ENCODE assay signal across 26 cellular contexts in the genomic region with DNA sequence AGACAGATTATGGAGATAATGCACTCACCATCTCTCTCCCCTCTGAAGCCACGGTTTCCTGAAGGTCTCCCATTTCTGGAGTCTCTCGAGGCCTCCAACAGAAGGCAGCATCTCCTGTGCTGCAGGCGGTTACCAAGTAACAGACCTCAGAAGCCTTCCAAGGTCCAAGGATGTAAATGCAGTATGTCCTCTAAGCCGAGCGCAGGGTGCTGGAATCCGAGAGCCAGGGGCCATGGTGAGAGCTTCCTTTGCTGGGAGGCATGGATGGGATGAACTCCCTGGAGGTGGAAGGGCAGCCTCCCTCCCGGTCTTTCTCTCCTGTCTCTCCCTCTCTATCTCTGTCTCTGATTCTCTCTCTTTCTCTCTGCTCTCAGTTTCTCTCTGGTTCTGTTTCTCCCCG.
DNase-seq lines count a peak whose midpoint lies in the region; TF ChIP-seq lines count a peak whose summit lies in the region.
"Had no signal": no experiment of that assay in that cellular context is flagged by ENCODE, and none has a peak within 500 bp of the region (broad histone marks: within the 10 kb centered on the region; RNA-seq: fewer than 3 reads in every experiment).

No MANE protein-coding gene starts in this region.

- H3K9ac ChIP-seq in SK-N-MC (ENCODE audit: insufficient read length) (no peak overlapping the region), neural progenitor cell (no peak overlapping the region)
- H3K9ac ChIP-seq: GM23248 had no signal

- H3K4me3 Mint-ChIP-seq in glutamatergic neuron (ENCODE audit: unreplicated experiment): peak overlapping the region; percentile 77
- no peak overlapping the region for H3K4me3 Mint-ChIP-seq in neural progenitor cell
- H3K4me3 Mint-ChIP-seq: CD8-positive, alpha-beta memory T cell had no signal

- no peak for TF ChIP-seq POLR2A in uterus (IDR thresholded peaks at IDR 0.05)

- H3K4me1 Mint-ChIP-seq in glutamatergic neuron (ENCODE audit: low read depth, unreplicated experiment) (peaks cover 56% of the 10 kb centered on the region), neural progenitor cell (peaks cover 9% of the 10 kb centered on the region)

- H3K27ac ChIP-seq in SK-N-MC (peak overlapping the region; percentile 25; the same call in 1 of the 2 replicates), neural progenitor cell (no peak overlapping the region), uterus (no peak overlapping the region)
- H3K27ac ChIP-seq: 22Rv1, C4-2B, GM23248, RWPE1 had no signal

- H3K27me3 Mint-ChIP-seq in glutamatergic neuron (ENCODE audit: unreplicated experiment): peaks cover 13% of the 10 kb centered on the region
- H3K27me3 Mint-ChIP-seq in neural progenitor cell (ENCODE audit: insufficient read depth, low read depth): no peaks in the 10 kb centered on the region

- peak; percentile 22 for DNase-seq in NCI-H2171 treated with DMSO at 0.1 percent for 48 hours (lab: John Stamatoyannopoulos, UW)
- no peak for DNase-seq in NCI-H2171 (lab: John Stamatoyannopoulos, UW)
- DNase-seq in SK-N-MC (ENCODE audit: low read depth, low spot score): no peak
- no peak for DNase-seq in glutamatergic neuron
- DNase-seq in neural progenitor cell (ENCODE audit: low spot score): peak; percentile 6
- no peak for DNase-seq in HCEC 1CT
- no peak for DNase-seq in uterus
- DNase-seq in iPS-NIHi11 (ENCODE audit: low spot score): no peak
- DNase-seq: ACHN; Calu3; CD8-positive, alpha-beta memory T cell; DMS153; GM23248; Kasumi-1; MG63; NCI-H1417; NCI-H1694 treated with DMSO at 0.1 percent for 48 hours; NCI-H2107; NCI-H226; NCI-H524; NCI-H774; NK-92 treated with Interleukin-12 subunit alpha and Interleukin-12 subunit beta, amount 100 ng/mL, for 24 hours; SHP77 treated with DMSO at 0.1 percent for 48 hours had no signal

- H4K20me1 ChIP-seq in neural progenitor cell (ENCODE audit: low read depth): no peaks in the 10 kb centered on the region

- H3K27ac Mint-ChIP-seq in glutamatergic neuron (ENCODE audit: unreplicated experiment) (peak overlapping the region; percentile 54), neural progenitor cell (no peak overlapping the region)

- no peaks in the 10 kb centered on the region for H3K79me2 ChIP-seq in neural progenitor cell (ENCODE audit: low read depth)

- intact Hi-C loops in uterus (cut with DNase I; ENCODE audit: low total_unique reads): no loop called here

- peaks cover 22% of the 10 kb centered on the region for H3K4me1 ChIP-seq in neural progenitor cell
- no peaks in the 10 kb centered on the region for H3K4me1 ChIP-seq in uterus

- no peaks in the 10 kb centered on the region for H3K36me3 Mint-ChIP-seq in glutamatergic neuron (ENCODE audit: unreplicated experiment)
- H3K36me3 Mint-ChIP-seq in neural progenitor cell: no peaks in the 10 kb centered on the region
- H3K36me3 Mint-ChIP-seq: CD8-positive, alpha-beta memory T cell had no signal

- H3K9me3 Mint-ChIP-seq in glutamatergic neuron (ENCODE audit: unreplicated experiment): peaks cover 14% of the 10 kb centered on the region
- H3K9me3 Mint-ChIP-seq in neural progenitor cell: peaks cover 5% of the 10 kb centered on the region
- H3K9me3 Mint-ChIP-seq: CD8-positive, alpha-beta memory T cell had no signal

- H3K27me3 ChIP-seq in neural progenitor cell (no peaks in the 10 kb centered on the region), uterus (no peaks in the 10 kb centered on the region)
- H3K27me3 ChIP-seq: MG63 had no signal

- no peak for TF ChIP-seq CTCF in glutamatergic neuron (IDR thresholded peaks at IDR 0.05; ENCODE audit: partially characterized antibody, unreplicated experiment)
- no peak for TF ChIP-seq CTCF in neural progenitor cell (IDR thresholded peaks at IDR 0.05)
- no peak for TF ChIP-seq CTCF in uterus (IDR thresholded peaks at IDR 0.05)

- H3K9me3 ChIP-seq in SK-N-MC (ENCODE audit: low read depth, low read length): no peaks in the 10 kb centered on the region
- no peaks in the 10 kb centered on the region for H3K9me3 ChIP-seq in neural progenitor cell (ENCODE audit: low read depth)
- no peaks in the 10 kb centered on the region for H3K9me3 ChIP-seq in uterus
- H3K9me3 ChIP-seq: MG63 had no signal

- H3K36me3 ChIP-seq in SK-N-MC (ENCODE audit: insufficient read depth, low read length) (no peaks in the 10 kb centered on the region), neural progenitor cell (no peaks in the 10 kb centered on the region), uterus (no peaks in the 10 kb centered on the region)
- H3K36me3 ChIP-seq: MG63 had no signal

- H3K4me3 ChIP-seq in SK-N-MC: no peak overlapping the region
- H3K4me3 ChIP-seq in neural progenitor cell: no peak overlapping the region
- no peak overlapping the region for H3K4me3 ChIP-seq in uterus
- H3K4me3 ChIP-seq: GM23248, MG63 had no signal

- H3K4me2 ChIP-seq in neural progenitor cell: no peak overlapping the region

- no peaks in the 10 kb centered on the region for H3F3A ChIP-seq in neural progenitor cell (ENCODE audit: low read depth)

- no peak overlapping the region for H2AFZ ChIP-seq in neural progenitor cell (replicated peaks)
- H2AFZ ChIP-seq: GM23248 had no signal

Comparison
In these comparisons a context has a peak if more than half of its experiments do, and no peak if none do; other contexts are left out.
1. DNase-seq: peak in NCI-H2171 treated with DMSO at 0.1 percent for 48 hours (single experiment) and neural progenitor cell (single experiment); none in NCI-H2171 (single experiment), SK-N-MC (single experiment), glutamatergic neuron (single experiment), HCEC 1CT (single experiment), uterus (0 of 2) and iPS-NIHi11 (single experiment).